1 cellular context compared by ENCODE assay signal in the genomic region with DNA sequence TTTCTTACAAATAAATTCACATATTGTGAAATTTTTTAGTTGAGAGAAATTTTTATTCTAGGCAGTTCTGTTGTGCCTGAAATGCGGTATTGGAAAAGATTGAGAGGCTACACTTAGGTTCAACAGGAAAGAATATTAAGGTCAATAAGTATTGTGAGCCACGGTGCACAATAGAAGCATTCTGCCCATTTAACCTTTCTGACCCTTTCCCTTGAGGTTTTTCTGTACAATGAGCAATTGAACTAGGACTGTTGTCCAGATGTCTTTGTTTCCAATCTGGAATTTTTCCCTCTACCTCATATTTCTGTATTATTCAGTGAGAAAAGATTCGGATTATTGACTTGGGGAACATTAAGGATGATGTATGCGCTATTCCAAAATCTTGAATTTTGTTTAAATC.
A peak's percentile ranks its signal among the peaks of the same experiment; 100 is the strongest.
TF ChIP-seq lines count a peak whose summit lies in the region.

No MANE protein-coding gene starts in this region.

TF ChIP-seq in HepG2, 621 proteins besides CTCF, POLR2A, EP300 and RAD21 (continued from another document and continues in another):
- TF ChIP-seq, protein P1, sequence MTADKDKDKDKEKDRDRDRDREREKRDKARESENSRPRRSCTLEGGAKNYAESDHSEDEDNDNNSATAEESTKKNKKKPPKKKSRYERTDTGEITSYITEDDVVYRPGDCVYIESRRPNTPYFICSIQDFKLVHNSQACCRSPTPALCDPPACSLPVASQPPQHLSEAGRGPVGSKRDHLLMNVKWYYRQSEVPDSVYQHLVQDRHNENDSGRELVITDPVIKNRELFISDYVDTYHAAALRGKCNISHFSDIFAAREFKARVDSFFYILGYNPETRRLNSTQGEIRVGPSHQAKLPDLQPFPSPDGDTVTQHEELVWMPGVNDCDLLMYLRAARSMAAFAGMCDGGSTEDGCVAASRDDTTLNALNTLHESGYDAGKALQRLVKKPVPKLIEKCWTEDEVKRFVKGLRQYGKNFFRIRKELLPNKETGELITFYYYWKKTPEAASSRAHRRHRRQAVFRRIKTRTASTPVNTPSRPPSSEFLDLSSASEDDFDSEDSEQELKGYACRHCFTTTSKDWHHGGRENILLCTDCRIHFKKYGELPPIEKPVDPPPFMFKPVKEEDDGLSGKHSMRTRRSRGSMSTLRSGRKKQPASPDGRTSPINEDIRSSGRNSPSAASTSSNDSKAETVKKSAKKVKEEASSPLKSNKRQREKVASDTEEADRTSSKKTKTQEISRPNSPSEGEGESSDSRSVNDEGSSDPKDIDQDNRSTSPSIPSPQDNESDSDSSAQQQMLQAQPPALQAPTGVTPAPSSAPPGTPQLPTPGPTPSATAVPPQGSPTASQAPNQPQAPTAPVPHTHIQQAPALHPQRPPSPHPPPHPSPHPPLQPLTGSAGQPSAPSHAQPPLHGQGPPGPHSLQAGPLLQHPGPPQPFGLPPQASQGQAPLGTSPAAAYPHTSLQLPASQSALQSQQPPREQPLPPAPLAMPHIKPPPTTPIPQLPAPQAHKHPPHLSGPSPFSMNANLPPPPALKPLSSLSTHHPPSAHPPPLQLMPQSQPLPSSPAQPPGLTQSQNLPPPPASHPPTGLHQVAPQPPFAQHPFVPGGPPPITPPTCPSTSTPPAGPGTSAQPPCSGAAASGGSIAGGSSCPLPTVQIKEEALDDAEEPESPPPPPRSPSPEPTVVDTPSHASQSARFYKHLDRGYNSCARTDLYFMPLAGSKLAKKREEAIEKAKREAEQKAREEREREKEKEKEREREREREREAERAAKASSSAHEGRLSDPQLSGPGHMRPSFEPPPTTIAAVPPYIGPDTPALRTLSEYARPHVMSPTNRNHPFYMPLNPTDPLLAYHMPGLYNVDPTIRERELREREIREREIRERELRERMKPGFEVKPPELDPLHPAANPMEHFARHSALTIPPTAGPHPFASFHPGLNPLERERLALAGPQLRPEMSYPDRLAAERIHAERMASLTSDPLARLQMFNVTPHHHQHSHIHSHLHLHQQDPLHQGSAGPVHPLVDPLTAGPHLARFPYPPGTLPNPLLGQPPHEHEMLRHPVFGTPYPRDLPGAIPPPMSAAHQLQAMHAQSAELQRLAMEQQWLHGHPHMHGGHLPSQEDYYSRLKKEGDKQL (CRISPR knock-in tag; IDR thresholded peaks at IDR 0.05; ENCODE audit: low read depth): no peak
- TF ChIP-seq KLF11 (CRISPR knock-in tag; IDR thresholded peaks at IDR 0.05) (no peak), ZBTB37 (CRISPR knock-in tag; IDR thresholded peaks at IDR 0.05) (no peak), RARA (CRISPR knock-in tag; IDR thresholded peaks at IDR 0.05) (peak; percentile 43; the same call in 1 of the 2 replicates), SOX5 (CRISPR knock-in tag; IDR thresholded peaks at IDR 0.05; ENCODE audit: borderline replicate concordance) (peak; percentile 96), ZNF792 (CRISPR knock-in tag; IDR thresholded peaks at IDR 0.05) (no peak), SOX13 (IDR thresholded peaks at IDR 0.05) (peak; percentile 74), SOX13 (CRISPR knock-in tag; conservative IDR thresholded peaks at IDR 0.05 in 1 of 2, IDR thresholded peaks at IDR 0.05 in 1 of 2) (peak in 1 of 2 experiments; percentile 98; a peak in 2 of 4 replicates), ZNF747 (CRISPR knock-in tag; IDR thresholded peaks at IDR 0.05; ENCODE audit: borderline replicate concordance) (no peak), ZNF333 (CRISPR knock-in tag; IDR thresholded peaks at IDR 0.05; ENCODE audit: borderline replicate concordance) (no peak), ELF3 (CRISPR knock-in tag; IDR thresholded peaks at IDR 0.05) (no peak), NFAT5 (CRISPR knock-in tag; IDR thresholded peaks at IDR 0.05) (no peak), ERF (CRISPR knock-in tag; IDR thresholded peaks at IDR 0.05) (no peak), CBX1 (IDR thresholded peaks at IDR 0.05; ENCODE audit: low read depth) (no peak), SKI (IDR thresholded peaks at IDR 0.05; ENCODE audit: partially characterized antibody) (no peak), NR2C2 (CRISPR knock-in tag; IDR thresholded peaks at IDR 0.05; ENCODE audit: borderline replicate concordance) (no peak), RARG (CRISPR knock-in tag; IDR thresholded peaks at IDR 0.05; ENCODE audit: low read depth) (no peak), BCL6 (CRISPR knock-in tag; IDR thresholded peaks at IDR 0.05) (0 out of 2 replicates have a peak, but pooled peaks have one; percentile 30), REST (IDR thresholded peaks at IDR 0.05; ENCODE audit: borderline replicate concordance in 1 of 2, low read depth in 1 of 2, low read length in 2 of 2) (no peak), HMG20A (CRISPR knock-in tag; IDR thresholded peaks at IDR 0.05; ENCODE audit: borderline replicate concordance) (peak; percentile 55; the same call in 1 of the 2 replicates), SOX6 (IDR thresholded peaks at IDR 0.05) (no peak), SOX6 (CRISPR knock-in tag; IDR thresholded peaks at IDR 0.05) (peak; percentile 49; the same call in 1 of the 2 replicates), IRF1 (CRISPR knock-in tag; IDR thresholded peaks at IDR 0.05; ENCODE audit: low read depth) (no peak), PCBP1 (IDR thresholded peaks at IDR 0.05; ENCODE audit: borderline replicate concordance, low read depth, low read length) (no peak), ZNF7 (CRISPR knock-in tag; IDR thresholded peaks at IDR 0.05) (no peak), ZNF225 (CRISPR knock-in tag; IDR thresholded peaks at IDR 0.05) (no peak), SNAPC2 (CRISPR knock-in tag; IDR thresholded peaks at IDR 0.05) (no peak), ARID2 (CRISPR knock-in tag; IDR thresholded peaks at IDR 0.05; ENCODE audit: borderline replicate concordance) (no peak), ZNF207 (IDR thresholded peaks at IDR 0.05; ENCODE audit: borderline replicate concordance) (no peak), SAP130 (CRISPR knock-in tag; IDR thresholded peaks at IDR 0.05; ENCODE audit: low read depth) (no peak), PRDM4 (CRISPR knock-in tag; IDR thresholded peaks at IDR 0.05; ENCODE audit: borderline replicate concordance) (no peak), NR2F2 (IDR thresholded peaks at IDR 0.05; ENCODE audit: borderline replicate concordance, low read depth) (peak; percentile 67; the same call in 1 of the 2 replicates), FOXA3 (CRISPR knock-in tag; IDR thresholded peaks at IDR 0.05) (peak; percentile 39; the same call in 1 of the 2 replicates), NFE2L2 (IDR thresholded peaks at IDR 0.05; ENCODE audit: low read length) (no peak), ZNF713 (CRISPR knock-in tag; IDR thresholded peaks at IDR 0.05) (no peak), FOXK2 (IDR thresholded peaks at IDR 0.05) (no peak)
- TF ChIP-seq, protein P2, sequence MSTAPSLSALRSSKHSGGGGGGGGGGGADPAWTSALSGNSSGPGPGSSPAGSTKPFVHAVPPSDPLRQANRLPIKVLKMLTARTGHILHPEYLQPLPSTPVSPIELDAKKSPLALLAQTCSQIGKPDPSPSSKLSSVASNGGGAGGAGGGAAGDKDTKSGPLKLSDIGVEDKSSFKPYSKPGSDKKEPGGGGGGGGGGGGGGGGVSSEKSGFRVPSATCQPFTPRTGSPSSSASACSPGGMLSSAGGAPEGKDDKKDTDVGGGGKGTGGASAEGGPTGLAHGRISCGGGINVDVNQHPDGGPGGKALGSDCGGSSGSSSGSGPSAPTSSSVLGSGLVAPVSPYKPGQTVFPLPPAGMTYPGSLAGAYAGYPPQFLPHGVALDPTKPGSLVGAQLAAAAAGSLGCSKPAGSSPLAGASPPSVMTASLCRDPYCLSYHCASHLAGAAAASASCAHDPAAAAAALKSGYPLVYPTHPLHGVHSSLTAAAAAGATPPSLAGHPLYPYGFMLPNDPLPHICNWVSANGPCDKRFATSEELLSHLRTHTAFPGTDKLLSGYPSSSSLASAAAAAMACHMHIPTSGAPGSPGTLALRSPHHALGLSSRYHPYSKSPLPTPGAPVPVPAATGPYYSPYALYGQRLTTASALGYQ (CRISPR knock-in tag; IDR thresholded peaks at IDR 0.05): no peak
